10 cellular contexts compared by ENCODE assay signal in the genomic region with DNA sequence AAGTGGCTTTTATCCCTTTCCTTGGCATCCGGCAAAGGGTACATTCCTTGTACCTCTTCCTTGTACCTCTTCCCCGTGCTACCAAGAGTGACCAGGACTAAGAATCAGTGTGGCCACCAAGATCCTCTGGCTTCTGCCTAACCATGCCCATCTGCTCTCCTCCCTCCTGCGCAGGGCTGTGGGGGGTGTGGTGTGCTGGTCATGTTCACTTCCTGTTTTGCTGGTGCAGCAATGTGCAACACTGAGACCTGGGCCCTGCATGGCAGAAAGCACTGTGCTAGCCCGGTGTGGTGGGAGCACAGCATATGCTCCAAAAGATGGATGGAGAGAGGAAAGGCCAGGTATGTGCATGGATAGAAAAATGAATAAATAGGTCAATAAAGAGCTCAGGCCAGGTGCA. TPM values are rescaled to one million over a fixed set of nuclear protein-coding genes. Genes with fewer than 3 reads are reported as not detected.
DNase-seq lines count a peak whose midpoint lies in the region; ATAC-seq and TF ChIP-seq lines count a peak whose summit lies in the region.
"Had no signal": no experiment of that assay in that cellular context is flagged by ENCODE, and none has a peak within 500 bp of the region (broad histone marks: within the 10 kb centered on the region; RNA-seq: fewer than 3 reads in every experiment).

No MANE protein-coding gene starts in this region.

- H3K79me2 ChIP-seq in smooth muscle cell (ENCODE audit: low read depth): no peaks in the 10 kb centered on the region

- H3K9me3 ChIP-seq in smooth muscle cell (replicated peaks; ENCODE audit: low read depth): no peaks in the 10 kb centered on the region

- ATAC-seq in GM19328 (IDR thresholded peaks at IDR 0.05; ENCODE audit: unreplicated experiment): peak; percentile 47
- ATAC-seq in activated T-cell treated with anti-CD3 and anti-CD28 coated beads, Interleukin-2, amount 50 U/mL, for 4 hours: peak; percentile 40 to 73

- no peak overlapping the region for H3K27ac ChIP-seq in smooth muscle cell (ENCODE audit: low read depth)

- H3K27me3 ChIP-seq in smooth muscle cell (ENCODE audit: low read depth): no peaks in the 10 kb centered on the region

- no peak overlapping the region for H3K4me2 ChIP-seq in smooth muscle cell

- H2AFZ ChIP-seq in smooth muscle cell (ENCODE audit: low read depth): no peak overlapping the region

- H3K36me3 ChIP-seq in smooth muscle cell (ENCODE audit: low read depth): no peaks in the 10 kb centered on the region

- H3K4me1 ChIP-seq in smooth muscle cell (ENCODE audit: low read depth): no peaks in the 10 kb centered on the region

- no peaks in the 10 kb centered on the region for H3K27me3 Mint-ChIP-seq in activated T-cell treated with anti-CD3 and anti-CD28 coated beads, Interleukin-2, amount 50 U/mL, for 4 hours (ENCODE audit: low read depth)
- H3K27me3 Mint-ChIP-seq in progenitor cell of endocrine pancreas: no peaks in the 10 kb centered on the region

- H3K4me3 Mint-ChIP-seq in activated T-cell treated with anti-CD3 and anti-CD28 coated beads, Interleukin-2, amount 50 U/mL, for 4 hours: no peak overlapping the region
- H3K4me3 Mint-ChIP-seq in progenitor cell of endocrine pancreas (ENCODE audit: low read depth): no peak overlapping the region

- no peaks in the 10 kb centered on the region for H3F3A ChIP-seq in smooth muscle cell (ENCODE audit: low read depth)

- DNase-seq in NCI-H2029 (lab: John Stamatoyannopoulos, UW) (peak; percentile 55), progenitor cell of endocrine pancreas (ENCODE audit: low spot score, unreplicated experiment) (no peak), epidermal melanocyte (ENCODE audit: insufficient read length, low spot score) (no peak), smooth muscle cell (lab: John Stamatoyannopoulos, UW; ENCODE audit: unreplicated experiment) (no peak), NCI-H446 treated with DMSO at 0.1 percent for 48 hours (lab: John Stamatoyannopoulos, UW) (no peak)
- DNase-seq in activated T-cell treated with anti-CD3 and anti-CD28 coated beads, Interleukin-2, amount 50 U/mL, for 4 hours: peak; percentile 18
- DNase-seq: effector CD4-positive, alpha-beta T cell; IMR-90; occipital lobe had no signal

- H3K27ac Mint-ChIP-seq in progenitor cell of endocrine pancreas: peak overlapping the region; percentile 23

- TF ChIP-seq CTCF in progenitor cell of endocrine pancreas (IDR thresholded peaks at IDR 0.05; ENCODE audit: unreplicated experiment): no peak
- TF ChIP-seq CTCF in smooth muscle cell (IDR thresholded peaks at IDR 0.05; ENCODE audit: borderline replicate concordance, insufficient read depth, poor library complexity, severe bottlenecking): no peak

- H4K20me1 ChIP-seq in smooth muscle cell (ENCODE audit: low read depth): no peaks in the 10 kb centered on the region

- no peaks in the 10 kb centered on the region for H3K9me3 Mint-ChIP-seq in activated T-cell treated with anti-CD3 and anti-CD28 coated beads, Interleukin-2, amount 50 U/mL, for 4 hours
- no peaks in the 10 kb centered on the region for H3K9me3 Mint-ChIP-seq in progenitor cell of endocrine pancreas (ENCODE audit: low read depth)

- no peak overlapping the region for H3K4me3 ChIP-seq in smooth muscle cell

- WGBS in smooth muscle cell (ENCODE audit: low lambda C conversion rate): 73% methylated on average over 4 of the region's 4 CpGs

- peaks cover 24% of the 10 kb centered on the region for H3K4me1 Mint-ChIP-seq in activated T-cell treated with anti-CD3 and anti-CD28 coated beads, Interleukin-2, amount 50 U/mL, for 4 hours (ENCODE audit: low read depth)
- peaks cover 31% of the 10 kb centered on the region for H3K4me1 Mint-ChIP-seq in progenitor cell of endocrine pancreas (ENCODE audit: low read depth)

- no peak overlapping the region for H3K9ac ChIP-seq in smooth muscle cell (ENCODE audit: low read depth)

- H3K36me3 Mint-ChIP-seq in activated T-cell treated with anti-CD3 and anti-CD28 coated beads, Interleukin-2, amount 50 U/mL, for 4 hours (ENCODE audit: insufficient read depth): no peaks in the 10 kb centered on the region
- H3K36me3 Mint-ChIP-seq in progenitor cell of endocrine pancreas (ENCODE audit: insufficient read depth): no peaks in the 10 kb centered on the region

RNA-seq across cellular contexts. Expression of gene TENT5C, which starts 33.3 kb away (rescaled TPM):
- 1 to 10 TPM; 3.6 to 5.8 (median 5.6) TPM for total RNA-seq in activated T-cell treated with anti-CD3 and anti-CD28 coated beads, Interleukin-2, amount 50 U/mL, for 4 hours
- total RNA-seq in progenitor cell of endocrine pancreas: 11.4 and 13.6 TPM in 2 replicates
- total RNA-seq in smooth muscle cell: 5.3 and 7.8 TPM in 2 replicates
- polyA plus RNA-seq in smooth muscle cell: 2.7 and 5.7 TPM in 2 replicates

Comparison
In these comparisons a context has a peak if more than half of its experiments do, and no peak if none do; other contexts are left out.
1. DNase-seq: peak in NCI-H2029 (single experiment) and activated T-cell treated with anti-CD3 and anti-CD28 coated beads, Interleukin-2, amount 50 U/mL, for 4 hours (single experiment); none in progenitor cell of endocrine pancreas (single experiment), epidermal melanocyte (single experiment), smooth muscle cell (single experiment) and NCI-H446 treated with DMSO at 0.1 percent for 48 hours (single experiment).